ENCODE assay signal across 19 cellular contexts in the genomic region with DNA sequence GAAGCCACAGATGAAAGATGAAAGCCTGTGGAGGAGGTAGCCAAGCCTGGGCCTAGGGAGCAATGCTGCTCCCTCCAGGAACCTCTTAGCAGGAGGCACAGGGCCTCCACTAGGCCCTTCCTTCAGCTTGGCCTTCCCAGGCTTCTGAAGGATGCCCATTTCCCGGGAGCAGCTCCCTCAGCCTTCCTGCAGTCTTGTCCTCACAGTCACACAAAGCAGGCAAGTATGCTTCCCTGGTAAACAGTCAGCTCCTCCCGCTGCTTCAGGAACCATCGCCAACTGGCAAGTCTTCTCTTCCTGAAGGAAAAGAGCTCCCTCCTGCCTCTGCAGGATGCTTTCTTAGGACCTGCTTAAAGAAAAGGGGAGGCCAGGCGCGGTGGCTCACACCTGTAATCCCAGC. TPM values are rescaled to one million over a fixed set of nuclear protein-coding genes. Genes with fewer than 3 reads are reported as not detected.
DNase-seq lines count a peak whose midpoint lies in the region; ATAC-seq, FAIRE-seq and TF ChIP-seq lines count a peak whose summit lies in the region.
"Had no signal": no experiment of that assay in that cellular context is flagged by ENCODE, and none has a peak within 500 bp of the region (broad histone marks: within the 10 kb centered on the region; RNA-seq: fewer than 3 reads in every experiment).

No MANE protein-coding gene starts in this region.

- H3K4me1 ChIP-seq in Panc1 (ENCODE audit: control insufficient read depth, insufficient read depth, low read length) (peaks cover 3% of the 10 kb centered on the region; the same call in 1 of the 2 replicates), endothelial cell of umbilical vein (ENCODE audit: control insufficient read depth, extremely low read depth, insufficient read depth, low read length) (peaks cover 15% of the 10 kb centered on the region), osteoblast (ENCODE audit: insufficient read depth, low read length) (peaks cover 11% of the 10 kb centered on the region)

- in situ Hi-C loops in Panc1 (cut with HindIII; ENCODE audit: low pct_unique_long_range_greater_than_20kb, low sequenced_read_pairs), result no loop called here

- intact Hi-C loops in Panc1 (cut with micrococcal nuclease; ENCODE audit: unreplicated experiment) (no loop called here), endothelial cell of umbilical vein (cut with micrococcal nuclease) (no loop called here)
- intact Hi-C loops in activated CD4-positive, alpha-beta T cell treated with anti-CD3 and anti-CD28 coated beads, Interleukin-2, amount 10 ng/mL, durations not matched to agents 24 days and 14 days (cut with micrococcal nuclease), result no loop called here

- ATAC-seq in GM21529 (IDR thresholded peaks at IDR 0.05; ENCODE audit: unreplicated experiment), result peak; percentile 9
- ATAC-seq in Panc1, result peak; percentile 35; the same call in 1 of the 2 replicates

- no peaks in the 10 kb centered on the region for H3K36me3 ChIP-seq in Panc1 (ENCODE audit: control insufficient read depth, insufficient read depth, low read length)
- H3K36me3 ChIP-seq in endothelial cell of umbilical vein (ENCODE audit: control insufficient read depth in 2 of 2, extremely low read depth in 1 of 2, insufficient read depth in 2 of 2, low read length in 2 of 2), result no peaks in the 10 kb centered on the region
- no peaks in the 10 kb centered on the region for H3K36me3 ChIP-seq in osteoblast (ENCODE audit: insufficient read depth, low read length)

- H3K4me1 Mint-ChIP-seq in activated CD4-positive, alpha-beta T cell treated with anti-CD3 and anti-CD28 coated beads, Interleukin-2, amount 10 ng/mL, durations not matched to agents 24 days and 14 days, result peaks cover 15% of the 10 kb centered on the region
- H3K4me1 Mint-ChIP-seq in osteocyte (ENCODE audit: unreplicated experiment), result peaks cover 27% of the 10 kb centered on the region

- no peaks in the 10 kb centered on the region for H3K27me3 Mint-ChIP-seq in activated CD4-positive, alpha-beta T cell treated with anti-CD3 and anti-CD28 coated beads, Interleukin-2, amount 10 ng/mL, durations not matched to agents 24 days and 14 days
- H3K27me3 Mint-ChIP-seq in osteocyte (ENCODE audit: unreplicated experiment), result no peaks in the 10 kb centered on the region
- H3K27me3 Mint-ChIP-seq: IgD-negative memory B cell had no signal

- TF ChIP-seq POLR2A in endothelial cell of umbilical vein (IDR thresholded peaks at IDR 0.05; ENCODE audit: low read depth, low read length), result no peak

- H3K4me2 ChIP-seq in endothelial cell of umbilical vein (ENCODE audit: insufficient read depth, low read length), result no peak overlapping the region
- H3K4me2 ChIP-seq in osteoblast (ENCODE audit: insufficient read depth, low read length), result no peak overlapping the region

- H4K20me1 ChIP-seq in endothelial cell of umbilical vein (replicated peaks; ENCODE audit: control insufficient read depth, extremely low read depth, insufficient read depth, low read length) (no peaks in the 10 kb centered on the region), osteoblast (ENCODE audit: insufficient read depth, low read length) (no peaks in the 10 kb centered on the region)

- dilution Hi-C loops in endothelial cell of umbilical vein (cut with MboI; ENCODE audit: extremely low pct_ligation_motif_present, low sequenced_read_pairs), result no loop called here

- TF ChIP-seq CTCF in Panc1 (IDR thresholded peaks at IDR 0.05), result no peak
- no peak for TF ChIP-seq CTCF in endothelial cell of umbilical vein (IDR thresholded peaks at IDR 0.05; ENCODE audit: extremely low read depth in 1 of 2, insufficient read depth in 1 of 2, low read depth in 1 of 2, low read length in 2 of 2)
- no peak for TF ChIP-seq CTCF in osteoblast (IDR thresholded peaks at IDR 0.05; ENCODE audit: extremely low read depth, low read depth, low read length)
- TF ChIP-seq CTCF in osteocyte (IDR thresholded peaks at IDR 0.05), result no peak

- CTCF ChIA-PET in Panc1 (lab: Charles Lee) (interaction anchor here (0.6 kb wide), 1 partner anchor 137 kb away, joined by 7 read pairs; no protein-coding TSS in a partner anchor), endothelial cell of umbilical vein (lab: Charles Lee) (interaction anchor here (0.7 to 2.2 kb wide), 12 partner anchors 16 to 341 kb away, joined by 3 to 9 read pairs (median 4); no protein-coding TSS in a partner anchor)

- peaks cover 2% of the 10 kb centered on the region for H3K36me3 Mint-ChIP-seq in activated CD4-positive, alpha-beta T cell treated with anti-CD3 and anti-CD28 coated beads, Interleukin-2, amount 10 ng/mL, durations not matched to agents 24 days and 14 days (ENCODE audit: low read depth)
- peaks cover 5% of the 10 kb centered on the region for H3K36me3 Mint-ChIP-seq in osteocyte (ENCODE audit: unreplicated experiment)
- H3K36me3 Mint-ChIP-seq: stimulated activated effector memory CD8-positive, alpha-beta T cell treated with anti-CD3 and anti-CD28 coated beads, Interleukin-12 subunit alpha, Interleukin-12 subunit beta, amount 100 ng/mL, for 72 hours had no signal

- DNase-seq in Panc1 (ENCODE audit: low read depth, low spot score) (no peak), endothelial cell of umbilical vein (ENCODE audit: low read depth, low spot score) (peak; percentile 27), osteoblast (ENCODE audit: insufficient read length, low spot score, missing footprints) (peak; percentile 65), NCI-H2196 (lab: John Stamatoyannopoulos, UW; ENCODE audit: unreplicated experiment) (no peak), osteocyte (ENCODE audit: extremely low spot score, unreplicated experiment) (no peak)
- no peak for DNase-seq in activated CD4-positive, alpha-beta T cell treated with anti-CD3 and anti-CD28 coated beads, Interleukin-2, amount 10 ng/mL, durations not matched to agents 24 days and 14 days
- DNase-seq in activated CD4-positive, alpha-beta T cell treated with anti-CD3 and anti-CD28 coated beads, Interleukin-2, amount 50 U/mL, for 4 hours, result no peak
- DNase-seq: activated T-cell treated with anti-CD3 and anti-CD28 coated beads, Interleukin-2, amount 50 U/mL, for 4 hours; CD8-positive, alpha-beta memory T cell; glutamatergic neuron; NCI-H1417 treated with DMSO at 0.1 percent for 48 hours; NCI-H524 treated with DMSO at 0.1 percent for 48 hours; retina; stimulated activated CD4-positive, alpha-beta T cell treated with anti-CD3 and anti-CD28 coated beads, Interleukin-4, amount 100 ng/mL, for 24 hours had no signal

- no peak overlapping the region for H3K27ac Mint-ChIP-seq in activated CD4-positive, alpha-beta T cell treated with anti-CD3 and anti-CD28 coated beads, Interleukin-2, amount 10 ng/mL, durations not matched to agents 24 days and 14 days
- H3K27ac Mint-ChIP-seq in osteocyte (ENCODE audit: unreplicated experiment), result no peak overlapping the region

- no peak overlapping the region for H3K9ac ChIP-seq in endothelial cell of umbilical vein (replicated peaks; ENCODE audit: extremely low read depth, insufficient read depth, low read length)

- no peak for FAIRE-seq in endothelial cell of umbilical vein (lab: Jason Lieb, UNC)
- FAIRE-seq: endometrium had no signal

- POLR2A ChIA-PET in Panc1 (lab: Charles Lee), result no interaction called here
- POLR2A ChIA-PET in endothelial cell of umbilical vein (lab: Charles Lee), result interaction anchor here (0.6 kb wide), 1 partner anchor 535 kb away, joined by 4 read pairs; no protein-coding TSS in a partner anchor

- H3K4me3 ChIP-seq in Panc1 (ENCODE audit: low read depth in 2 of 2, low read length in 2 of 2) (no peak overlapping the region), endothelial cell of umbilical vein (replicated peaks in 1 of 3; ENCODE audit: insufficient read depth in 1 of 3, low read depth in 1 of 3, low read length in 3 of 3) (no peak overlapping the region), osteoblast (ENCODE audit: insufficient read depth, low read length) (no peak overlapping the region)

- peaks cover 12% of the 10 kb centered on the region for H3K9me3 Mint-ChIP-seq in activated CD4-positive, alpha-beta T cell treated with anti-CD3 and anti-CD28 coated beads, Interleukin-2, amount 10 ng/mL, durations not matched to agents 24 days and 14 days
- no peaks in the 10 kb centered on the region for H3K9me3 Mint-ChIP-seq in osteocyte (ENCODE audit: unreplicated experiment)
- H3K9me3 Mint-ChIP-seq: stimulated activated effector memory CD8-positive, alpha-beta T cell treated with anti-CD3 and anti-CD28 coated beads, Interleukin-12 subunit alpha, Interleukin-12 subunit beta, amount 100 ng/mL, for 72 hours; T-helper 2 cell treated with Interferon-gamma antibody and Interleukin-4, amounts not matched to agents 5 μg/mL and 100 μg/mL, for 36 hours had no signal

- no TSS peak for BruUV-seq in Panc1 (replicated peaks; lab: Mats Ljungman, UMichigan)
- BruUV-seq in endothelial cell of umbilical vein (replicated peaks; lab: Mats Ljungman, UMichigan), result no TSS peak

- H3K27ac ChIP-seq in Panc1 (ENCODE audit: low read length), result no peak overlapping the region; the same call in 1 of the 2 replicates
- no peak overlapping the region for H3K27ac ChIP-seq in endothelial cell of umbilical vein (ENCODE audit: insufficient read depth, low read depth, low read length)
- H3K27ac ChIP-seq in osteoblast (ENCODE audit: low read depth, low read length), result peak overlapping the region; percentile 25

- no peaks in the 10 kb centered on the region for H3K9me3 ChIP-seq in Panc1 (ENCODE audit: control insufficient read depth, insufficient read depth, low read depth, low read length)
- H3K9me3 ChIP-seq in endothelial cell of umbilical vein (replicated peaks; ENCODE audit: control insufficient read depth, insufficient read depth, low read length), result no peaks in the 10 kb centered on the region
- H3K9me3 ChIP-seq in osteoblast (ENCODE audit: low read depth, low read length), result no peaks in the 10 kb centered on the region

- no peaks in the 10 kb centered on the region for H3K79me2 ChIP-seq in endothelial cell of umbilical vein (ENCODE audit: control insufficient read depth, insufficient read depth, low read length)
- H3K79me2 ChIP-seq in osteoblast (ENCODE audit: insufficient read depth, low read length), result no peaks in the 10 kb centered on the region

- H3K27me3 ChIP-seq in Panc1 (ENCODE audit: control insufficient read depth, insufficient read depth, low read length) (no peaks in the 10 kb centered on the region), endothelial cell of umbilical vein (ENCODE audit: control insufficient read depth in 2 of 2, insufficient read depth in 2 of 2, low read length in 2 of 2) (no peaks in the 10 kb centered on the region), osteoblast (ENCODE audit: insufficient read depth, low read length) (no peaks in the 10 kb centered on the region)

- H3K4me3 Mint-ChIP-seq in activated CD4-positive, alpha-beta T cell treated with anti-CD3 and anti-CD28 coated beads, Interleukin-2, amount 10 ng/mL, durations not matched to agents 24 days and 14 days, result no peak overlapping the region
- H3K4me3 Mint-ChIP-seq in osteocyte (ENCODE audit: unreplicated experiment), result no peak overlapping the region
- H3K4me3 Mint-ChIP-seq: activated T-cell treated with anti-CD3 and anti-CD28 coated beads, Interleukin-2, amount 50 U/mL, for 4 hours; CD8-positive, alpha-beta memory T cell; stimulated activated effector memory CD8-positive, alpha-beta T cell treated with anti-CD3 and anti-CD28 coated beads, Interleukin-12 subunit alpha, Interleukin-12 subunit beta, amount 100 ng/mL, for 72 hours; T-helper 2 cell treated with Interferon-gamma antibody and Interleukin-4, amounts not matched to agents 5 μg/mL and 100 μg/mL, for 36 hours had no signal

- no peaks in the 10 kb centered on the region for H3K9me1 ChIP-seq in endothelial cell of umbilical vein (replicated peaks; ENCODE audit: control insufficient read depth, extremely low read depth, insufficient read depth, low read length)

- no peak overlapping the region for H2AFZ ChIP-seq in endothelial cell of umbilical vein (ENCODE audit: low read depth, low read length)
- H2AFZ ChIP-seq in osteoblast (ENCODE audit: low read length), result peak overlapping the region; percentile 78

RNA-seq across cellular contexts. Expression of a gene that starts 53.2 kb away (rescaled TPM):
- total RNA-seq in Panc1 (2021; ENCODE audit: unreplicated experiment) (21.3 TPM), endothelial cell of umbilical vein (3.6 and 4.6 TPM in 2 replicates), osteoblast (76.0 and 81.6 TPM in 2 replicates), osteocyte (53.6 and 55.8 TPM in 2 replicates)
- 14.5 TPM for polyA plus RNA-seq in Panc1 (2012; ENCODE audit: insufficient read length)
- polyA plus RNA-seq in endothelial cell of umbilical vein, result 8.0 and 10.2 TPM in 2 replicates
- polyA plus RNA-seq in endothelial cell of umbilical vein (2011; cell fraction: cytosol; rRNA removed), result 4.5 TPM in 2 replicates
- polyA plus RNA-seq in endothelial cell of umbilical vein (2011; cell fraction: nucleus; rRNA removed), result 5.0 and 9.0 TPM in 2 replicates
- 1.9 and 3.2 TPM in 2 replicates for polyA plus RNA-seq in endothelial cell of umbilical vein (2012)
- polyA minus RNA-seq in endothelial cell of umbilical vein, result 12.6 and 15.2 TPM in 2 replicates
- 20.6 TPM for polyA minus RNA-seq in endothelial cell of umbilical vein (2011; cell fraction: cytosol; rRNA and poly(A)+ RNA removed)
- polyA minus RNA-seq in endothelial cell of umbilical vein (2011; cell fraction: nucleus; rRNA and poly(A)+ RNA removed), result 8.1 and 15.0 TPM in 2 replicates
- 21.8 and 22.4 TPM in 2 replicates for total RNA-seq in activated CD4-positive, alpha-beta T cell treated with anti-CD3 and anti-CD28 coated beads, Interleukin-2, amount 10 ng/mL, durations not matched to agents 24 days and 14 days

Comparison
In these comparisons a context has a peak if more than half of its experiments do, and no peak if none do; other contexts are left out.
1. DNase-seq: peak in endothelial cell of umbilical vein (single experiment) and osteoblast (single experiment); none in Panc1 (single experiment), activated CD4-positive, alpha-beta T cell treated with anti-CD3 and anti-CD28 coated beads, Interleukin-2, amount 10 ng/mL, durations not matched to agents 24 days and 14 days (single experiment), NCI-H2196 (single experiment), osteocyte (single experiment) and activated CD4-positive, alpha-beta T cell treated with anti-CD3 and anti-CD28 coated beads, Interleukin-2, amount 50 U/mL, for 4 hours (0 of 2).